Comparison of ENCODE assay signal across 1 cellular context in the genomic region with DNA sequence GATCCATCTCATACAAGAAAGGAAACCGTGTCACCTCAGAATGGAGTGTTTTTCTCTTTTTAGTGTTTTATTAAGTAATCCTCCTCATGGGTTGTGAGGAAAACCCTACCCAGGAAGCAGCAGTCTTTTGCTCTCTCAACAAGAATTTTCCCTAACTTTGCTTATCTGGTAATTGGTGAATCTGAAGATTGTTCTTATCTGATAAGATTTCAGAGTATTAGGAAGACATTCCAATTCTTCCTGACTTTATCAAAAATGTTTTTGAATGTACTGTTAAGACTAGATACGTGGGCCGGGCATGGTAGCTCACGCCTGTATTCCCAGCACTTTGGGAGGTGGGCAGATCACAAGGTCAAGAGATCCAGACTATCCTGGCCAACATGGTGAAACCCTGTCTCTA.
TF ChIP-seq lines count a peak whose summit lies in the region.

No MANE protein-coding gene starts in this region.

TF ChIP-seq in WTC11, 78 proteins besides CTCF, POLR2A, EP300 and RAD21 (continued from another document):
- TF ChIP-seq, protein P1, sequence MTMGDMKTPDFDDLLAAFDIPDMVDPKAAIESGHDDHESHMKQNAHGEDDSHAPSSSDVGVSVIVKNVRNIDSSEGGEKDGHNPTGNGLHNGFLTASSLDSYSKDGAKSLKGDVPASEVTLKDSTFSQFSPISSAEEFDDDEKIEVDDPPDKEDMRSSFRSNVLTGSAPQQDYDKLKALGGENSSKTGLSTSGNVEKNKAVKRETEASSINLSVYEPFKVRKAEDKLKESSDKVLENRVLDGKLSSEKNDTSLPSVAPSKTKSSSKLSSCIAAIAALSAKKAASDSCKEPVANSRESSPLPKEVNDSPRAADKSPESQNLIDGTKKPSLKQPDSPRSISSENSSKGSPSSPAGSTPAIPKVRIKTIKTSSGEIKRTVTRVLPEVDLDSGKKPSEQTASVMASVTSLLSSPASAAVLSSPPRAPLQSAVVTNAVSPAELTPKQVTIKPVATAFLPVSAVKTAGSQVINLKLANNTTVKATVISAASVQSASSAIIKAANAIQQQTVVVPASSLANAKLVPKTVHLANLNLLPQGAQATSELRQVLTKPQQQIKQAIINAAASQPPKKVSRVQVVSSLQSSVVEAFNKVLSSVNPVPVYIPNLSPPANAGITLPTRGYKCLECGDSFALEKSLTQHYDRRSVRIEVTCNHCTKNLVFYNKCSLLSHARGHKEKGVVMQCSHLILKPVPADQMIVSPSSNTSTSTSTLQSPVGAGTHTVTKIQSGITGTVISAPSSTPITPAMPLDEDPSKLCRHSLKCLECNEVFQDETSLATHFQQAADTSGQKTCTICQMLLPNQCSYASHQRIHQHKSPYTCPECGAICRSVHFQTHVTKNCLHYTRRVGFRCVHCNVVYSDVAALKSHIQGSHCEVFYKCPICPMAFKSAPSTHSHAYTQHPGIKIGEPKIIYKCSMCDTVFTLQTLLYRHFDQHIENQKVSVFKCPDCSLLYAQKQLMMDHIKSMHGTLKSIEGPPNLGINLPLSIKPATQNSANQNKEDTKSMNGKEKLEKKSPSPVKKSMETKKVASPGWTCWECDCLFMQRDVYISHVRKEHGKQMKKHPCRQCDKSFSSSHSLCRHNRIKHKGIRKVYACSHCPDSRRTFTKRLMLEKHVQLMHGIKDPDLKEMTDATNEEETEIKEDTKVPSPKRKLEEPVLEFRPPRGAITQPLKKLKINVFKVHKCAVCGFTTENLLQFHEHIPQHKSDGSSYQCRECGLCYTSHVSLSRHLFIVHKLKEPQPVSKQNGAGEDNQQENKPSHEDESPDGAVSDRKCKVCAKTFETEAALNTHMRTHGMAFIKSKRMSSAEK (CRISPR knock-in tag; IDR thresholded peaks at IDR 0.05; ENCODE audit: borderline replicate concordance) = no peak
- TF ChIP-seq ZNF396 (CRISPR knock-in tag; IDR thresholded peaks at IDR 0.05; ENCODE audit: borderline replicate concordance) (no peak), NR2C2 (CRISPR knock-in tag; IDR thresholded peaks at IDR 0.05) (no peak), SOX15 (CRISPR knock-in tag; IDR thresholded peaks at IDR 0.05) (no peak), MYBL2 (CRISPR knock-in tag; IDR thresholded peaks at IDR 0.05) (no peak)
- TF ChIP-seq, protein P2, sequence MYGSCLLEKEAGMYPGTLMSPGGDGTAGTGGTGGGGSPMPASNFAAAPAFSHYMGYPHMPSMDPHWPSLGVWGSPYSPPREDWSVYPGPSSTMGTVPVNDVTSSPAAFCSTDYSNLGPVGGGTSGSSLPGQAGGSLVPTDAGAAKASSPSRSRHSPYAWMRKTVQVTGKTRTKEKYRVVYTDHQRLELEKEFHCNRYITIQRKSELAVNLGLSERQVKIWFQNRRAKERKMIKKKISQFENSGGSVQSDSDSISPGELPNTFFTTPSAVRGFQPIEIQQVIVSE (CRISPR knock-in tag; IDR thresholded peaks at IDR 0.05; ENCODE audit: borderline replicate concordance) = no peak
- TF ChIP-seq, protein P3, sequence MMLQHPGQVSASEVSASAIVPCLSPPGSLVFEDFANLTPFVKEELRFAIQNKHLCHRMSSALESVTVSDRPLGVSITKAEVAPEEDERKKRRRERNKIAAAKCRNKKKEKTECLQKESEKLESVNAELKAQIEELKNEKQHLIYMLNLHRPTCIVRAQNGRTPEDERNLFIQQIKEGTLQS (CRISPR knock-in tag; conservative IDR thresholded peaks at IDR 0.05) = no peak
- TF ChIP-seq, protein P4, sequence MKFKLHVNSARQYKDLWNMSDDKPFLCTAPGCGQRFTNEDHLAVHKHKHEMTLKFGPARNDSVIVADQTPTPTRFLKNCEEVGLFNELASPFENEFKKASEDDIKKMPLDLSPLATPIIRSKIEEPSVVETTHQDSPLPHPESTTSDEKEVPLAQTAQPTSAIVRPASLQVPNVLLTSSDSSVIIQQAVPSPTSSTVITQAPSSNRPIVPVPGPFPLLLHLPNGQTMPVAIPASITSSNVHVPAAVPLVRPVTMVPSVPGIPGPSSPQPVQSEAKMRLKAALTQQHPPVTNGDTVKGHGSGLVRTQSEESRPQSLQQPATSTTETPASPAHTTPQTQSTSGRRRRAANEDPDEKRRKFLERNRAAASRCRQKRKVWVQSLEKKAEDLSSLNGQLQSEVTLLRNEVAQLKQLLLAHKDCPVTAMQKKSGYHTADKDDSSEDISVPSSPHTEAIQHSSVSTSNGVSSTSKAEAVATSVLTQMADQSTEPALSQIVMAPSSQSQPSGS (CRISPR knock-in tag; IDR thresholded peaks at IDR 0.05; ENCODE audit: borderline replicate concordance, low read depth) = no peak
